ENCODE assay signal across 8 cellular contexts in the genomic region with DNA sequence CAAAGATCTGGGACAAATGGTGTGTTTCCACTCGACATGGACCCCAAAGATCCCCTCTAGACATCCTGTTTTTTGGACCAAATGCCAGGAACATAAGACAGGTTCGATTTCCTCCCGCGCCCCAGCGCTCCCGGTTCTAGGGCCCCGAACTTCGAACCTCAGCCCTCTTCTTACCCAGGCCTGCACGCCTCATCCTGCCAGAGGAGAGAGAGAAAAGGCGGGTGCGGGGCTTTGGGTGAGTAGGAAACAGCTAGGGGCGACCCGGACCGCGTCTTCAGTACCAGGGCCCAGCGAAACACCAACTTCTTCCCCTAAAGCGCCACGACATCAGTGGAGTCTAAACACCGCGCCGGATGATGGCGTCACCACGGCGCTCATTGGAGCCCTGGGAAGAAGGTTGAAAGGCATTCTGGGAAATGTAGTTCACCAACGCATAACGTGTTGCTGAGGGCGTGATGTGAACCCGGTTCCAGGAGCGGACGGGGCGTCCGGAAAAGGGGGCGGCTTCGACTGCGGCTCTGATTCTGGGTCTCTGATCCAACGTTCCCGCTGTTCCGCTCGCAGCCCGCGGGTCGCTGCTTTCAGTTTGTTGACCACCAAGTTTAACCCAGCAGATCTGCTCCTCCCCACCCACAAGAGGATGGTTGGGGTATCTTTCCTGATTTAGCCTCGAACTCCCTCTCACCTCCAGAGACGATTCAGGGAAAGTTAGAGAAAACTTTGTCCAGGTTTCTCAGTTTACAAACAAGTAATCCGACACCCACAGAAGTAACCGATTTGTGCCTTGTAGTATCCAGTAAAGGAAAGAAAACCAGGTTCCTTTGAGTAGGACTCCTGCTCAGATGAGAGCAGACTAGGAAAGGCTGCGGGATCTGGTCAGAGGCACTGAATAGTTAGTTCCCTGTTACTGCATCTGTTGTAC. TPM values are rescaled to one million over a fixed set of nuclear protein-coding genes. Genes with fewer than 3 reads are reported as not detected.
DNase-seq lines count a peak whose midpoint lies in the region; ATAC-seq and TF ChIP-seq lines count a peak whose summit lies in the region.

A gene with protein sequence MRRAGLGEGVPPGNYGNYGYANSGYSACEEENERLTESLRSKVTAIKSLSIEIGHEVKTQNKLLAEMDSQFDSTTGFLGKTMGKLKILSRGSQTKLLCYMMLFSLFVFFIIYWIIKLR (minus strand): TSS at position 332 of the 922 bp plus-strand sequence. CDS start 139 bp downstream, at position 193.

- H3K27ac ChIP-seq in PC-3 (ENCODE audit: low read length) = peak within 1 kb of the TSS; percentile 64
- peak within 1 kb of the TSS; percentile 59 for H3K27ac ChIP-seq in epithelial cell of prostate

- H3K36me3 ChIP-seq in PC-3 (ENCODE audit: low read depth, low read length) = no peaks in the 10 kb centered on the region
- no peaks in the 10 kb centered on the region for H3K36me3 ChIP-seq in mucosa of descending colon (ENCODE audit: low read depth)

- BruUV-seq in PC-3 (replicated peaks; lab: Mats Ljungman, UMichigan) = TSS peak; percentile 92

- no peaks in the 10 kb centered on the region for H3K9me2 ChIP-seq in PC-3 (replicated peaks; ENCODE audit: low read length)

- DNase-seq in DMS114 treated with DMSO at 0.1 percent for 48 hours (lab: John Stamatoyannopoulos, UW; ENCODE audit: unreplicated experiment) = peak; percentile 91
- peak; percentile 97 for DNase-seq in PC-3
- peak; percentile 84 for DNase-seq in activated T-cell treated with anti-CD3 and anti-CD28 coated beads for 48 hours (ENCODE audit: low read depth)
- DNase-seq in epithelial cell of prostate (ENCODE audit: low read depth, low spot score) = peak; percentile 60
- DNase-seq in mucosa of descending colon = peak; percentile 93 to 97 (median 96)
- DNase-seq in stimulated activated CD8-positive, alpha-beta memory T cell treated with anti-CD3 and anti-CD28 coated beads, Interleukin-4, amount 100 ng/mL, for 24 hours (ENCODE audit: low read depth) = peak; percentile 91

- ATAC-seq in GM21576 (IDR thresholded peaks at IDR 0.05; ENCODE audit: unreplicated experiment) (peak; percentile 95), PC-3 (peak; percentile 92), mucosa of descending colon (peak; percentile 100)

- no peaks in the 10 kb centered on the region for H3F3A ChIP-seq in PC-3 (ENCODE audit: low read length, unreplicated experiment)

- TF ChIP-seq EP300 in Ishikawa (IDR thresholded peaks at IDR 0.05; ENCODE audit: borderline replicate concordance) = peak; percentile 45; the same call in 1 of the 2 replicates

- peak within 1 kb of the TSS; percentile 87 for H3K4me2 ChIP-seq in PC-3 (ENCODE audit: low read length)

- peaks cover 43% of the 10 kb centered on the region for H3K79me2 ChIP-seq in PC-3 (ENCODE audit: low read length)

- no peaks in the 10 kb centered on the region for H4K20me1 ChIP-seq in PC-3 (ENCODE audit: low read length)

- H3K9me3 ChIP-seq in PC-3 (ENCODE audit: low read length) = no peaks in the 10 kb centered on the region
- no peaks in the 10 kb centered on the region for H3K9me3 ChIP-seq in mucosa of descending colon

- H3K4me3 ChIP-seq in PC-3 (ENCODE audit: low read length) (peak within 1 kb of the TSS; percentile 99), mucosa of descending colon (peak within 1 kb of the TSS; percentile 50)

- intact Hi-C loops in PC-3 (cut with micrococcal nuclease) (loop anchor here (1.0 to 2.0 kb wide), 4 partner anchors 83 to 179 kb away; partner anchors contain the start of gene TFPI2), mucosa of descending colon (cut with DNase I, micrococcal nuclease) (loop anchor here in 1 of 2 donors (10.0 kb wide), 1 partner anchor 109 kb away; the partner anchor contains the start of gene TFPI2)

- CTCF ChIA-PET in PC-3 (lab: Charles Lee) = no interaction called here

- H2AFZ ChIP-seq in PC-3 (ENCODE audit: low read length) = peak within 1 kb of the TSS; percentile 97

- POLR2A ChIA-PET in PC-3 (lab: Charles Lee; ENCODE audit: unreplicated experiment) = no interaction called here

- TF ChIP-seq CTCF in PC-3 (conservative IDR thresholded peaks at IDR 0.05; ENCODE audit: low read depth, low read length) (no peak), mucosa of descending colon (IDR thresholded peaks at IDR 0.05) (no peak)

- no peak for TF ChIP-seq RAD21 in Ishikawa (IDR thresholded peaks at IDR 0.05; ENCODE audit: low read depth)

- peak within 1 kb of the TSS; percentile 96 for H3K9ac ChIP-seq in PC-3 (ENCODE audit: low read length)

- no peaks in the 10 kb centered on the region for H3K27me3 ChIP-seq in PC-3 (ENCODE audit: low read length)

- H3K4me1 ChIP-seq in PC-3 (ENCODE audit: insufficient read depth, low read length) = peaks cover 19% of the 10 kb centered on the region
- peaks cover 6% of the 10 kb centered on the region for H3K4me1 ChIP-seq in mucosa of descending colon (ENCODE audit: low read depth)

TF ChIP-seq in Ishikawa, 13 proteins besides CTCF, POLR2A, EP300 and RAD21:
- TF ChIP-seq, protein P1, sequence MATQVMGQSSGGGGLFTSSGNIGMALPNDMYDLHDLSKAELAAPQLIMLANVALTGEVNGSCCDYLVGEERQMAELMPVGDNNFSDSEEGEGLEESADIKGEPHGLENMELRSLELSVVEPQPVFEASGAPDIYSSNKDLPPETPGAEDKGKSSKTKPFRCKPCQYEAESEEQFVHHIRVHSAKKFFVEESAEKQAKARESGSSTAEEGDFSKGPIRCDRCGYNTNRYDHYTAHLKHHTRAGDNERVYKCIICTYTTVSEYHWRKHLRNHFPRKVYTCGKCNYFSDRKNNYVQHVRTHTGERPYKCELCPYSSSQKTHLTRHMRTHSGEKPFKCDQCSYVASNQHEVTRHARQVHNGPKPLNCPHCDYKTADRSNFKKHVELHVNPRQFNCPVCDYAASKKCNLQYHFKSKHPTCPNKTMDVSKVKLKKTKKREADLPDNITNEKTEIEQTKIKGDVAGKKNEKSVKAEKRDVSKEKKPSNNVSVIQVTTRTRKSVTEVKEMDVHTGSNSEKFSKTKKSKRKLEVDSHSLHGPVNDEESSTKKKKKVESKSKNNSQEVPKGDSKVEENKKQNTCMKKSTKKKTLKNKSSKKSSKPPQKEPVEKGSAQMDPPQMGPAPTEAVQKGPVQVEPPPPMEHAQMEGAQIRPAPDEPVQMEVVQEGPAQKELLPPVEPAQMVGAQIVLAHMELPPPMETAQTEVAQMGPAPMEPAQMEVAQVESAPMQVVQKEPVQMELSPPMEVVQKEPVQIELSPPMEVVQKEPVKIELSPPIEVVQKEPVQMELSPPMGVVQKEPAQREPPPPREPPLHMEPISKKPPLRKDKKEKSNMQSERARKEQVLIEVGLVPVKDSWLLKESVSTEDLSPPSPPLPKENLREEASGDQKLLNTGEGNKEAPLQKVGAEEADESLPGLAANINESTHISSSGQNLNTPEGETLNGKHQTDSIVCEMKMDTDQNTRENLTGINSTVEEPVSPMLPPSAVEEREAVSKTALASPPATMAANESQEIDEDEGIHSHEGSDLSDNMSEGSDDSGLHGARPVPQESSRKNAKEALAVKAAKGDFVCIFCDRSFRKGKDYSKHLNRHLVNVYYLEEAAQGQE (IDR thresholded peaks at IDR 0.05; ENCODE audit: low read depth) = no peak
- TF ChIP-seq TCF12 (IDR thresholded peaks at IDR 0.05; ENCODE audit: low read depth) (peak; percentile 57), USF1 (IDR thresholded peaks at IDR 0.05) (0 out of 2 replicates have a peak, but pooled peaks have one; percentile 42), TAF1 (IDR thresholded peaks at IDR 0.05; ENCODE audit: low read depth) (peak; percentile 66; the same call in 1 of the 2 replicates), NFIC (IDR thresholded peaks at IDR 0.05) (no peak), FOXM1 (IDR thresholded peaks at IDR 0.05; ENCODE audit: borderline replicate concordance, low read depth) (no peak; the same call in 1 of the 2 replicates), CREB1 (IDR thresholded peaks at IDR 0.05; ENCODE audit: low read depth) (peak; percentile 98), TEAD4 (IDR thresholded peaks at IDR 0.05) (no peak), MAX (IDR thresholded peaks at IDR 0.05) (peak; percentile 84), EGR1 (IDR thresholded peaks at IDR 0.05) (no peak), YY1 (IDR thresholded peaks at IDR 0.05; ENCODE audit: low read depth) (peak; percentile 80), CEBPB (IDR thresholded peaks at IDR 0.05) (no peak), ZBTB7A (IDR thresholded peaks at IDR 0.05; ENCODE audit: low read depth) (no peak)

RNA-seq across cellular contexts. Expression of the gene that starts here (rescaled TPM):
- total RNA-seq in PC-3 (2014; rRNA removed) (7.9 and 12.1 TPM in 2 replicates), mucosa of descending colon (10 to 100 TPM; 16.4 to 21.4 (median 18.9) TPM)

Comparison
In these comparisons a context has a peak if more than half of its experiments do, and no peak if none do; other contexts are left out.
1. Peak in every context shown above with its lines: DNase-seq, ATAC-seq, H3K4me3 ChIP-seq and H3K27ac ChIP-seq.